ENCODE assay signal across 1 cellular context in genomic region chr21:35525443-35525842, GRCh38.
TF ChIP-seq lines count a peak whose summit lies in the region.

No MANE protein-coding gene starts in this region.

TF ChIP-seq in K562, 482 proteins besides CTCF, POLR2A, EP300 and RAD21 (continued from another document and continues in another):
- TF ChIP-seq NKRF (IDR thresholded peaks at IDR 0.05; ENCODE audit: borderline replicate concordance): no peak
- peak; percentile 84 for TF ChIP-seq MEIS2 (IDR thresholded peaks at IDR 0.05; ENCODE audit: partially characterized antibody)
- TF ChIP-seq CTBP1 (IDR thresholded peaks at IDR 0.05; ENCODE audit: borderline replicate concordance): peak; percentile 31; the same call in 1 of the 2 replicates
- no peak for TF ChIP-seq ADNP (tag; IDR thresholded peaks at IDR 0.05)
- TF ChIP-seq L3MBTL2 (IDR thresholded peaks at IDR 0.05): no peak
- no peak for TF ChIP-seq POLR2AphosphoS2 (IDR thresholded peaks at IDR 0.05; ENCODE audit: low read length)
- peak in 1 of 2 experiments; percentile 89; a peak in 2 of 4 replicates for TF ChIP-seq RCOR1 (IDR thresholded peaks at IDR 0.05; ENCODE audit: borderline replicate concordance in 1 of 2, low read depth in 2 of 2, low read length in 2 of 2)
- no peak for TF ChIP-seq PHF20 (IDR thresholded peaks at IDR 0.05; ENCODE audit: partially characterized antibody)
- 0 out of 2 replicates have a peak, but pooled peaks have one; percentile 16 for TF ChIP-seq GATA2 (CRISPR knock-in tag; IDR thresholded peaks at IDR 0.05)
- TF ChIP-seq DMBX1 (CRISPR knock-in tag; IDR thresholded peaks at IDR 0.05; ENCODE audit: borderline replicate concordance): no peak
- peak; percentile 81 for TF ChIP-seq FOSL1 (tag; conservative IDR thresholded peaks at IDR 0.05)
- no peak for TF ChIP-seq TFAM (CRISPR knock-in tag; conservative IDR thresholded peaks at IDR 0.05)
- TF ChIP-seq ERF (CRISPR knock-in tag; IDR thresholded peaks at IDR 0.05): no peak
- no peak for TF ChIP-seq NONO (IDR thresholded peaks at IDR 0.05; ENCODE audit: low read depth in 2 of 2, low read length in 1 of 2)
- TF ChIP-seq LARP7 (IDR thresholded peaks at IDR 0.05): no peak
- no peak for TF ChIP-seq MYNN (IDR thresholded peaks at IDR 0.05)
- no peak for TF ChIP-seq MYNN (CRISPR knock-in tag; IDR thresholded peaks at IDR 0.05)
- TF ChIP-seq TAF1 (IDR thresholded peaks at IDR 0.05; ENCODE audit: control insufficient read depth, extremely low read depth, insufficient read depth, low read length, severe bottlenecking): no peak
- TF ChIP-seq POLR3A (IDR thresholded peaks at IDR 0.05; ENCODE audit: borderline replicate concordance, extremely low read depth, insufficient read depth, insufficient read length): no peak
- no peak for TF ChIP-seq MTA3 (IDR thresholded peaks at IDR 0.05; ENCODE audit: borderline replicate concordance)
- TF ChIP-seq ELF2 (CRISPR knock-in tag; IDR thresholded peaks at IDR 0.05): no peak
- TF ChIP-seq TAL1 (IDR thresholded peaks at IDR 0.05): no peak
- TF ChIP-seq RERE (CRISPR knock-in tag; IDR thresholded peaks at IDR 0.05; ENCODE audit: borderline replicate concordance): no peak
- no peak for TF ChIP-seq ZNF79 (CRISPR knock-in tag; IDR thresholded peaks at IDR 0.05; ENCODE audit: low read depth)
- no peak for TF ChIP-seq KDM2B (CRISPR knock-in tag; IDR thresholded peaks at IDR 0.05)
- TF ChIP-seq PBX2 (CRISPR knock-in tag; IDR thresholded peaks at IDR 0.05; ENCODE audit: low read depth): no peak
- no peak for TF ChIP-seq PBX2 (tag; conservative IDR thresholded peaks at IDR 0.05; ENCODE audit: low read depth)
- TF ChIP-seq ZNF324 (CRISPR knock-in tag; IDR thresholded peaks at IDR 0.05): no peak
- no peak for TF ChIP-seq RFX7 (CRISPR knock-in tag; IDR thresholded peaks at IDR 0.05)
- TF ChIP-seq CEBPG (CRISPR knock-in tag; IDR thresholded peaks at IDR 0.05): no peak
- TF ChIP-seq CEBPG (tag; conservative IDR thresholded peaks at IDR 0.05 in 1 of 2, IDR thresholded peaks at IDR 0.05 in 1 of 2): peak in 1 of 2 experiments; percentile 84; a peak in 2 of 4 replicates
- TF ChIP-seq CC2D1A (IDR thresholded peaks at IDR 0.05): no peak
- TF ChIP-seq DACH1 (IDR thresholded peaks at IDR 0.05; ENCODE audit: partially characterized antibody): no peak
- no peak for TF ChIP-seq HMGXB4 (CRISPR knock-in tag; IDR thresholded peaks at IDR 0.05)
- TF ChIP-seq POLR2H (tag; IDR thresholded peaks at IDR 0.05; ENCODE audit: low read depth): no peak
- TF ChIP-seq KLF13 (tag; IDR thresholded peaks at IDR 0.05; ENCODE audit: borderline replicate concordance, low read depth): no peak
- TF ChIP-seq TCFL5 (CRISPR knock-in tag; conservative IDR thresholded peaks at IDR 0.05): no peak
- TF ChIP-seq SMC3 (conservative IDR thresholded peaks at IDR 0.05; ENCODE audit: insufficient read depth, low read depth, low read length): no peak
- no peak for TF ChIP-seq SRSF1 (IDR thresholded peaks at IDR 0.05; ENCODE audit: low read depth, low read length)
- TF ChIP-seq ZFP30 (CRISPR knock-in tag; IDR thresholded peaks at IDR 0.05; ENCODE audit: borderline replicate concordance): no peak
- TF ChIP-seq NCOR1 (IDR thresholded peaks at IDR 0.05): no peak
- no peak for TF ChIP-seq VEZF1 (CRISPR knock-in tag; IDR thresholded peaks at IDR 0.05)
- TF ChIP-seq ZC3H11A (IDR thresholded peaks at IDR 0.05; ENCODE audit: low read depth, low read length): no peak
- no peak for TF ChIP-seq POLR2B (IDR thresholded peaks at IDR 0.05; ENCODE audit: low read depth, partially characterized antibody)
- TF ChIP-seq ZNF408 (CRISPR knock-in tag; IDR thresholded peaks at IDR 0.05; ENCODE audit: low read depth): no peak
- TF ChIP-seq TSC22D4 (tag; IDR thresholded peaks at IDR 0.05): no peak
- TF ChIP-seq RBM25 (IDR thresholded peaks at IDR 0.05; ENCODE audit: low read depth, low read length, severe bottlenecking): no peak
- no peak for TF ChIP-seq BCOR (IDR thresholded peaks at IDR 0.05)
- TF ChIP-seq ZBED1 (IDR thresholded peaks at IDR 0.05): no peak
- no peak for TF ChIP-seq ZNF707 (CRISPR knock-in tag; conservative IDR thresholded peaks at IDR 0.05)
- no peak for TF ChIP-seq ZKSCAN3 (CRISPR knock-in tag; IDR thresholded peaks at IDR 0.05)
- no peak for TF ChIP-seq ZNF212 (CRISPR knock-in tag; IDR thresholded peaks at IDR 0.05)
- no peak for TF ChIP-seq GTF2B (IDR thresholded peaks at IDR 0.05; ENCODE audit: extremely low read depth, insufficient read length)
- TF ChIP-seq NELFE (IDR thresholded peaks at IDR 0.05; ENCODE audit: insufficient read depth, insufficient read length): no peak
- TF ChIP-seq MAFK (IDR thresholded peaks at IDR 0.05; ENCODE audit: low read length): no peak
- TF ChIP-seq ILK (tag; IDR thresholded peaks at IDR 0.05; ENCODE audit: borderline replicate concordance, low read depth): no peak
- no peak for TF ChIP-seq PCBP1 (IDR thresholded peaks at IDR 0.05; ENCODE audit: low read depth, low read length, poor library complexity, severe bottlenecking)
- TF ChIP-seq ESRRA (IDR thresholded peaks at IDR 0.05; ENCODE audit: borderline replicate concordance, low read depth): peak; percentile 57; the same call in 1 of the 2 replicates
- no peak for TF ChIP-seq CXXC5 (CRISPR knock-in tag; IDR thresholded peaks at IDR 0.05)
- TF ChIP-seq DIDO1 (tag; IDR thresholded peaks at IDR 0.05; ENCODE audit: low read depth): no peak
- TF ChIP-seq SMAD3 (CRISPR knock-in tag; conservative IDR thresholded peaks at IDR 0.05): no peak
- no peak for TF ChIP-seq ZNF41 (CRISPR knock-in tag; conservative IDR thresholded peaks at IDR 0.05)
- TF ChIP-seq ZNF766 (CRISPR knock-in tag; conservative IDR thresholded peaks at IDR 0.05): no peak
- no peak for TF ChIP-seq PML (IDR thresholded peaks at IDR 0.05; ENCODE audit: low read length)
- no peak for TF ChIP-seq SP2 (IDR thresholded peaks at IDR 0.05; ENCODE audit: extremely low read depth, low read depth, low read length, poor library complexity, severe bottlenecking)
- no peak for TF ChIP-seq CHD1 (IDR thresholded peaks at IDR 0.05; ENCODE audit: low read length)
- no peak for TF ChIP-seq ZNF124 (CRISPR knock-in tag; IDR thresholded peaks at IDR 0.05)
- TF ChIP-seq KAT8 (IDR thresholded peaks at IDR 0.05; ENCODE audit: low read depth): no peak
- TF ChIP-seq FOS (IDR thresholded peaks at IDR 0.05; ENCODE audit: extremely low read depth, insufficient read length): no peak
- TF ChIP-seq GATAD2B (IDR thresholded peaks at IDR 0.05; ENCODE audit: borderline replicate concordance): no peak
